12 cellular contexts compared by ENCODE assay signal in the genomic region with DNA sequence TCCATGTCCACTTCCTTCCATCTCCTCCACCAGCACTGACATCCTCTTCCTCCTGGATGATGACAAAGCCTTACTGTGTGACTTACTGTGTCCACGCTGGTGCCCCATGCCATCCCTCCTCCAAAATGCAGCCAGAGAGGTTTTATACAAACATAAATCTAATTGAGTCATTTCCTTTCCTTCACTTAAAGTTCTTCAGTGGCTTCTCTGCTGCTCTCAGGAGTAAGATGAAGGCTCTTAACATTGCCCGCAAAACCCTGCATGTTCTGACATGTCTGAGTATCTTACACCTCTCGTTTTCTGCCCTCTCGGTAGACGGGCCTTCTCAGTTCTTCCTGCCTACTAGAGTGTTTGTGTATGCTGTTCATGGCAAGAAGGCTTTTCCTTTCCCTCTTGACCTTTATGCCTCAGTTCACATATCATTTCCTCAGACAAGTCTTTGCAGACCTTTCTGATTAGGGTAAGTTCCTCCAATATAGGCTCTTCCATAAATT.
DNase-seq lines count a peak whose midpoint lies in the region; ATAC-seq and TF ChIP-seq lines count a peak whose summit lies in the region.
"Had no signal": no experiment of that assay in that cellular context is flagged by ENCODE, and none has a peak within 500 bp of the region (broad histone marks: within the 10 kb centered on the region; RNA-seq: fewer than 3 reads in every experiment).

No MANE protein-coding gene starts in this region.

- TF ChIP-seq EP300 in SK-N-SH (IDR thresholded peaks at IDR 0.05; ENCODE audit: borderline replicate concordance in 1 of 2, low read depth in 1 of 2, low read length in 1 of 2) = no peak

- peak overlapping the region; percentile 10 for H2AFZ ChIP-seq in ACC112 (ENCODE audit: low read length, unreplicated experiment)
- H2AFZ ChIP-seq in SK-N-SH (ENCODE audit: low read depth) = peak overlapping the region; percentile 51; the same call in 1 of the 2 replicates

- H3K9ac ChIP-seq in SK-N-SH = peak overlapping the region; percentile 36; the same call in 1 of the 2 replicates

- H3K27ac ChIP-seq in ACC112 (ENCODE audit: low read depth, low read length) (peak overlapping the region; percentile 74), SK-N-SH (ENCODE audit: low read depth in 2 of 2, low read length in 1 of 2) (peak overlapping the region in 1 of 2 experiments; percentile 85; a peak in 3 of 4 replicates)

- no peak for TF ChIP-seq RAD21 in SK-N-SH (IDR thresholded peaks at IDR 0.05; ENCODE audit: low read length)

- H3K4me2 ChIP-seq in SK-N-SH = peak overlapping the region; percentile 21

- H3K79me2 ChIP-seq in ACC112 (ENCODE audit: control insufficient read depth, insufficient read depth, low read length, unreplicated experiment) = no peaks in the 10 kb centered on the region
- no peaks in the 10 kb centered on the region for H3K79me2 ChIP-seq in SK-N-SH (ENCODE audit: insufficient read depth)

- no peaks in the 10 kb centered on the region for H3K27me3 ChIP-seq in ACC112 (ENCODE audit: insufficient read depth, low read length)
- H3K27me3 ChIP-seq in SK-N-SH (ENCODE audit: insufficient read depth) = no peaks in the 10 kb centered on the region

- H3K4me3 ChIP-seq in ACC112 (ENCODE audit: low read depth, low read length) = peak overlapping the region; percentile 25; the same call in 1 of the 2 replicates
- no peak overlapping the region for H3K4me3 ChIP-seq in SK-N-SH (ENCODE audit: low read depth in 2 of 2, low read length in 1 of 2)

- ATAC-seq in GM19023 (IDR thresholded peaks at IDR 0.05; ENCODE audit: unreplicated experiment) (peak; percentile 71), HG03039 (IDR thresholded peaks at IDR 0.05; ENCODE audit: unreplicated experiment) (peak; percentile 20), HG02973 (IDR thresholded peaks at IDR 0.05; ENCODE audit: unreplicated experiment) (no peak)

- H3K36me3 ChIP-seq in ACC112 (ENCODE audit: insufficient read depth, low read length) (no peaks in the 10 kb centered on the region), SK-N-SH (replicated peaks in 1 of 2; ENCODE audit: control insufficient read depth in 1 of 2, insufficient read depth in 2 of 2, low read length in 1 of 2) (no peaks in the 10 kb centered on the region)

- WGBS in SK-N-SH (ENCODE audit: low lambda C conversion rate) = 57% methylated on average over 5 of the region's 5 CpGs

- no peaks in the 10 kb centered on the region for H3K9me3 ChIP-seq in SK-N-SH

- no peak for TF ChIP-seq CTCF in SK-N-SH (IDR thresholded peaks at IDR 0.05)
- TF ChIP-seq CTCF in GM10266 (IDR thresholded peaks at IDR 0.05; ENCODE audit: control insufficient read depth, insufficient read depth, low read depth, missing control alignments) = no peak

- POLR2A ChIA-PET in SK-N-SH (lab: Yijun Ruan, JAX) = no interaction called here

- DNase-seq in SK-N-SH (no peak), GM10266 (ENCODE audit: extremely low spot score) (no peak), cerebellar nuclear complex (lab: John Stamatoyannopoulos, UW) (no peak), occipital lobe (lab: John Stamatoyannopoulos, UW) (no peak)
- DNase-seq: activated naive CD4-positive, alpha-beta T cell treated with anti-CD3 and anti-CD28 coated beads, Interleukin-2, amount 10 ng/mL, durations not matched to agents 7 days and 5 days; DND-41; islet precursor cell; NCI-H2227 treated with DMSO at 0.1 percent for 48 hours had no signal

- H4K20me1 ChIP-seq in SK-N-SH (ENCODE audit: insufficient read depth) = no peaks in the 10 kb centered on the region

- no peaks in the 10 kb centered on the region for H3K9me2 ChIP-seq in SK-N-SH

- H3F3A ChIP-seq in SK-N-SH (replicated peaks; ENCODE audit: insufficient read depth) = peaks cover 23% of the 10 kb centered on the region

- H3K4me1 ChIP-seq in ACC112 (ENCODE audit: control insufficient read depth, insufficient read depth, low read length, unreplicated experiment) (peaks cover 22% of the 10 kb centered on the region), SK-N-SH (ENCODE audit: control insufficient read depth in 1 of 2, insufficient read depth in 2 of 2, low read depth in 1 of 2, low read length in 1 of 2) (peaks cover 2 to 7% of the 10 kb centered on the region in 2 experiments; a peak in 2 of 4 replicates)

- CTCF ChIA-PET in SK-N-SH (lab: Yijun Ruan, JAX) = no interaction called here

TF ChIP-seq in SK-N-SH, 30 proteins besides CTCF, POLR2A, EP300 and RAD21:
- TF ChIP-seq EZH2phosphoT487 (IDR thresholded peaks at IDR 0.05; ENCODE audit: borderline replicate concordance, low read depth) (no peak), FOSL2 (IDR thresholded peaks at IDR 0.05; ENCODE audit: borderline replicate concordance, low read depth) (no peak), RFX5 (IDR thresholded peaks at IDR 0.05; ENCODE audit: low read length) (no peak), SMC3 (IDR thresholded peaks at IDR 0.05; ENCODE audit: low read depth, low read length) (no peak), GABPA (IDR thresholded peaks at IDR 0.05; ENCODE audit: low read depth) (no peak), YY1 (IDR thresholded peaks at IDR 0.05; ENCODE audit: low read depth) (no peak), JUND (IDR thresholded peaks at IDR 0.05) (0 out of 2 replicates have a peak, but pooled peaks have one; percentile 17), GATA2 (CRISPR knock-in tag; IDR thresholded peaks at IDR 0.05) (no peak)
- TF ChIP-seq, protein P1, sequence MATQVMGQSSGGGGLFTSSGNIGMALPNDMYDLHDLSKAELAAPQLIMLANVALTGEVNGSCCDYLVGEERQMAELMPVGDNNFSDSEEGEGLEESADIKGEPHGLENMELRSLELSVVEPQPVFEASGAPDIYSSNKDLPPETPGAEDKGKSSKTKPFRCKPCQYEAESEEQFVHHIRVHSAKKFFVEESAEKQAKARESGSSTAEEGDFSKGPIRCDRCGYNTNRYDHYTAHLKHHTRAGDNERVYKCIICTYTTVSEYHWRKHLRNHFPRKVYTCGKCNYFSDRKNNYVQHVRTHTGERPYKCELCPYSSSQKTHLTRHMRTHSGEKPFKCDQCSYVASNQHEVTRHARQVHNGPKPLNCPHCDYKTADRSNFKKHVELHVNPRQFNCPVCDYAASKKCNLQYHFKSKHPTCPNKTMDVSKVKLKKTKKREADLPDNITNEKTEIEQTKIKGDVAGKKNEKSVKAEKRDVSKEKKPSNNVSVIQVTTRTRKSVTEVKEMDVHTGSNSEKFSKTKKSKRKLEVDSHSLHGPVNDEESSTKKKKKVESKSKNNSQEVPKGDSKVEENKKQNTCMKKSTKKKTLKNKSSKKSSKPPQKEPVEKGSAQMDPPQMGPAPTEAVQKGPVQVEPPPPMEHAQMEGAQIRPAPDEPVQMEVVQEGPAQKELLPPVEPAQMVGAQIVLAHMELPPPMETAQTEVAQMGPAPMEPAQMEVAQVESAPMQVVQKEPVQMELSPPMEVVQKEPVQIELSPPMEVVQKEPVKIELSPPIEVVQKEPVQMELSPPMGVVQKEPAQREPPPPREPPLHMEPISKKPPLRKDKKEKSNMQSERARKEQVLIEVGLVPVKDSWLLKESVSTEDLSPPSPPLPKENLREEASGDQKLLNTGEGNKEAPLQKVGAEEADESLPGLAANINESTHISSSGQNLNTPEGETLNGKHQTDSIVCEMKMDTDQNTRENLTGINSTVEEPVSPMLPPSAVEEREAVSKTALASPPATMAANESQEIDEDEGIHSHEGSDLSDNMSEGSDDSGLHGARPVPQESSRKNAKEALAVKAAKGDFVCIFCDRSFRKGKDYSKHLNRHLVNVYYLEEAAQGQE (IDR thresholded peaks at IDR 0.05; ENCODE audit: low read depth, low read length) = no peak
